ENCODE assay signal across 8 cellular contexts in the genomic region with DNA sequence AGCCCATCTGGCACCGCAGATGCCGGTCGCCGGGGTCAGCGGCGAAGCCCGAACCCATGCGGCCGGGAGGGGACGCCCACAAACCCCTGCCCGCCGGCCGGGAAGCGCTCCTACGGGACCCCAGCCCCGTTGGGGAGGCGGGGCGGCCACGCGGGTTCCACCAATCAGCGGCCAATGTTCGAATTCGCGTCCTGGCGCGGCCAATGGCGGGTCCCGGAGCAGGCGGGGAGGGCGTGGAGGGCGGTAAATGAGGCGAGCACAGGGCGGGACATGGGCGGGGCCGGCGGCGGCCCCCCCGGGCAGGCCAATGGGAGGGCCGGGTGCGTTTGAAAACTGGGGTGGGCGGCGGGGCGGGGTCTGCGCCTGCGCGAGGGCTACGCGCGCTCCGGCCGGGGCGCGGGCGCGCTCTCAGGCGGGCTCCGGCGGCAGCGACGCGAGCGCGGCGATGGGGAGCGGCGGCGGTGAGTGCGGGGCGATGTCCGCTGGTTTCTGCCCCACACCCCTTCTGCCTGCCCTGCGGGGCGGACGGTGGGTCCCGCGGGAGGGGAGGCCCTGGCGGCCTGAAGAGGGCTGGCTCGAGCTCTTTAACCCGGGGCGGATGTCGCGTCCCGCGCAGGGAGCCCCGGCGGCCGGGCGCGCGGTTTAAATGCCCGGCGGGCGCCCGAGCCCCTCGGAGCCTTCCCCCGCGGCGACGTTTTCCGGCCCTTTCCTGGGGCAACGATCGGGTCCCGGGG. TPM values are rescaled to one million over a fixed set of nuclear protein-coding genes. Genes with fewer than 3 reads are reported as not detected.
DNase-seq lines count a peak whose midpoint lies in the region; ATAC-seq and TF ChIP-seq lines count a peak whose summit lies in the region.

A gene with protein sequence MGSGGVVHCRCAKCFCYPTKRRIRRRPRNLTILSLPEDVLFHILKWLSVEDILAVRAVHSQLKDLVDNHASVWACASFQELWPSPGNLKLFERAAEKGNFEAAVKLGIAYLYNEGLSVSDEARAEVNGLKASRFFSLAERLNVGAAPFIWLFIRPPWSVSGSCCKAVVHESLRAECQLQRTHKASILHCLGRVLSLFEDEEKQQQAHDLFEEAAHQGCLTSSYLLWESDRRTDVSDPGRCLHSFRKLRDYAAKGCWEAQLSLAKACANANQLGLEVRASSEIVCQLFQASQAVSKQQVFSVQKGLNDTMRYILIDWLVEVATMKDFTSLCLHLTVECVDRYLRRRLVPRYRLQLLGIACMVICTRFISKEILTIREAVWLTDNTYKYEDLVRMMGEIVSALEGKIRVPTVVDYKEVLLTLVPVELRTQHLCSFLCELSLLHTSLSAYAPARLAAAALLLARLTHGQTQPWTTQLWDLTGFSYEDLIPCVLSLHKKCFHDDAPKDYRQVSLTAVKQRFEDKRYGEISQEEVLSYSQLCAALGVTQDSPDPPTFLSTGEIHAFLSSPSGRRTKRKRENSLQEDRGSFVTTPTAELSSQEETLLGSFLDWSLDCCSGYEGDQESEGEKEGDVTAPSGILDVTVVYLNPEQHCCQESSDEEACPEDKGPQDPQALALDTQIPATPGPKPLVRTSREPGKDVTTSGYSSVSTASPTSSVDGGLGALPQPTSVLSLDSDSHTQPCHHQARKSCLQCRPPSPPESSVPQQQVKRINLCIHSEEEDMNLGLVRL (plus strand): TSS at position 411 of the 734 bp plus-strand sequence. CDS start 35 bp downstream, at position 446.

- TF ChIP-seq CTCF in kidney epithelial cell (IDR thresholded peaks at IDR 0.05; ENCODE audit: insufficient read depth, low read length, poor library complexity, severe bottlenecking), result no peak

- no peaks in the 10 kb centered on the region for H3K36me3 ChIP-seq in kidney epithelial cell (ENCODE audit: control insufficient read depth, insufficient read depth, low read length)

- ATAC-seq in GM19043 (IDR thresholded peaks at IDR 0.05; ENCODE audit: low read depth, unreplicated experiment), result peak; percentile 79
- peak; percentile 85 for ATAC-seq in HG03354 (IDR thresholded peaks at IDR 0.05; ENCODE audit: poor library complexity, severe bottlenecking, unreplicated experiment)

- no peaks in the 10 kb centered on the region for H3K27me3 ChIP-seq in kidney epithelial cell (ENCODE audit: control insufficient read depth, insufficient read depth, low read length)

- peak within 1 kb of the TSS; percentile 78 for H3K4me3 ChIP-seq in kidney epithelial cell (ENCODE audit: low read depth, low read length)

- DNase-seq in AML-193 (lab: John Stamatoyannopoulos, UW) (peak; percentile 79 to 85), NCI-H446 treated with DMSO at 0.1 percent for 48 hours (lab: John Stamatoyannopoulos, UW) (peak; percentile 84), cerebellum (ENCODE audit: low spot score) (peak; percentile 100), kidney epithelial cell (ENCODE audit: low read depth) (peak; percentile 63)
- DNase-seq in activated CD4-positive, alpha-beta T cell treated with anti-CD3 and anti-CD28 coated beads for 24 hours (ENCODE audit: low read depth in 2 of 2), result peak; percentile 97
- DNase-seq in stimulated activated CD4-positive, alpha-beta T cell treated with anti-CD3 and anti-CD28 coated beads, Interleukin-15, amount 100 ng/mL, for 24 hours, result peak; percentile 99

RNA-seq across cellular contexts. Expression of the gene that starts here (rescaled TPM):
- total RNA-seq in cerebellum, result 11.1 TPM
- 7.4 and 8.6 TPM in 2 replicates for total RNA-seq in kidney epithelial cell

Comparison
In these comparisons a context has a peak if more than half of its experiments do, and no peak if none do; other contexts are left out.
1. Peak in every context shown above with its lines: DNase-seq, ATAC-seq and H3K4me3 ChIP-seq.